Comparison of ENCODE assay signal across 17 cellular contexts in the genomic region with DNA sequence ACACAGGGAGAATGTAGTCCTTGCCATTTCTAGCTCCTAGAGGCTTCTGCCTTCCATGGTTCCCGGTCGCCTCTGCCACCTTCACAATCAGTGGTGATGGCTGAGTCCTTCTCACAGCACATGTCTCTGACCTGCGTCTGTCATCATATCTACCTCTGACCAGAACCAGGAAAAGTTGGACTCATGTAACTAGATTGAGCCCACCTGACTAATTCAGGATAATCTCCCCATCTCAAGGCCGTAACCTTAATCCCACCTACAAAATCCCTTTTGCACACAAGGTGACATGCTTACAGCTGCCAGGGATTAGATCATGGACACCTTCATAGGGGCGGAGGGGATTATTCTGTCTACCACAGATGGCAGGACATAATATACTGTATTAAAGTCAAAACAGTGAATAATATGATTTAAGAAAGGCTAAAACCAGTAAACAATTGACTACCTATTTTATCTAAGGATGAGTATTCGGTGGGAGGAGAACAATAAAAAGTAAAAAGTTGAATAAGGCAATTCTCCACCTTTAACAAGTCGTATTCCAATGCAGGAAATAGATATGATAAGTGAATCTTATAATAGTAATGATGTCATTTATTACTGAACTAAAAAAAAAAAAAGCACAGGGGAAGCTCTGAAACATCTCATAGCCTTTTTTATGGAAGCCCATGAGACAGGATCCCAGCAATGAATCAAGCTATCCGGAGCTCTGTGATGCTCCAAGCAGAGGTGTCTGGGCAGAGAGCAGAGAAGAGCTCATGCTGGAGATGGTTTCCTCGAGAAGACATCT.
DNase-seq lines count a peak whose midpoint lies in the region; FAIRE-seq and TF ChIP-seq lines count a peak whose summit lies in the region.
"Had no signal": no experiment of that assay in that cellular context is flagged by ENCODE, and none has a peak within 500 bp of the region (broad histone marks: within the 10 kb centered on the region; RNA-seq: fewer than 3 reads in every experiment).

No MANE protein-coding gene starts in this region.

- H3K4me3 Mint-ChIP-seq in neural crest cell: no peak overlapping the region
- H3K4me3 Mint-ChIP-seq: CD14-positive monocyte; CD4-positive, alpha-beta memory T cell; GM23338 had no signal

- H3K27me3 Mint-ChIP-seq in neural crest cell (ENCODE audit: low read depth): no peaks in the 10 kb centered on the region

- no peak overlapping the region for H3K4me3 ChIP-seq in WERI-Rb-1 (ENCODE audit: low read depth, low read length)
- H3K4me3 ChIP-seq: BLaER1, GM23338 had no signal

- FAIRE-seq in D721Med (lab: Jason Lieb, UNC): peak; percentile 46
- no peak for FAIRE-seq in RCC 7860 (lab: Jason Lieb, UNC)
- FAIRE-seq in frontal cortex (lab: Jason Lieb, UNC): no peak
- FAIRE-seq: GM12891, GM18507, H54 had no signal

- peak overlapping the region; percentile 72 for H3K27ac ChIP-seq in WERI-Rb-1
- H3K27ac ChIP-seq: BLaER1 had no signal

- no peaks in the 10 kb centered on the region for H3K9me3 Mint-ChIP-seq in neural crest cell
- H3K9me3 Mint-ChIP-seq: GM23338 had no signal

- H3K27me3 ChIP-seq in WERI-Rb-1 (ENCODE audit: insufficient read depth, low read depth, severe bottlenecking): no peaks in the 10 kb centered on the region
- H3K27me3 ChIP-seq: BLaER1 had no signal

- no peaks in the 10 kb centered on the region for H3K36me3 Mint-ChIP-seq in neural crest cell (ENCODE audit: low read depth)
- H3K36me3 Mint-ChIP-seq: CD14-positive monocyte; CD4-positive, alpha-beta memory T cell had no signal

- no peak for TF ChIP-seq CTCF in D721Med (IDR thresholded peaks at IDR 0.05; ENCODE audit: insufficient read depth, missing control alignments)
- no peak for TF ChIP-seq CTCF in WERI-Rb-1 (IDR thresholded peaks at IDR 0.05; ENCODE audit: low read depth, low read length)
- no peak for TF ChIP-seq CTCF in neural crest cell (conservative IDR thresholded peaks at IDR 0.05)

- H3K4me1 Mint-ChIP-seq in neural crest cell: peaks cover 12% of the 10 kb centered on the region
- H3K4me1 Mint-ChIP-seq: CD14-positive monocyte; CD4-positive, alpha-beta memory T cell had no signal

- H3K27ac Mint-ChIP-seq in neural crest cell (ENCODE audit: unreplicated experiment): peak overlapping the region; percentile 60
- H3K27ac Mint-ChIP-seq: CD14-positive monocyte; CD4-positive, alpha-beta memory T cell; GM23338 had no signal

- no peaks in the 10 kb centered on the region for H3K9me3 ChIP-seq in WERI-Rb-1 (ENCODE audit: severe bottlenecking)
- H3K9me3 ChIP-seq: BLaER1 had no signal

- no peaks in the 10 kb centered on the region for H3K36me3 ChIP-seq in WERI-Rb-1
- H3K36me3 ChIP-seq: BLaER1 had no signal

- no peak for DNase-seq in D721Med (ENCODE audit: insufficient read length, low spot score)
- peak; percentile 83 for DNase-seq in NCI-H524 treated with DMSO at 0.1 percent for 48 hours (lab: John Stamatoyannopoulos, UW)
- peak; percentile 87 for DNase-seq in WERI-Rb-1
- no peak for DNase-seq in neural crest cell (ENCODE audit: low read depth, low spot score)
- DNase-seq in HK-2 (ENCODE audit: unreplicated experiment): no peak
- no peak for DNase-seq in RCC 7860 (ENCODE audit: low spot score)
- no peak for DNase-seq in frontal cortex (ENCODE audit: low spot score in 2 of 2)
- DNase-seq: 8988T; CD4-positive, alpha-beta memory T cell; DMS79 treated with DMSO at 0.1 percent for 48 hours; HCEC 1CT had no signal

Comparison
In these comparisons a context has a peak if more than half of its experiments do, and no peak if none do; other contexts are left out.
1. DNase-seq: peak in NCI-H524 treated with DMSO at 0.1 percent for 48 hours (single experiment) and WERI-Rb-1 (single experiment); none in D721Med (single experiment), neural crest cell (single experiment), HK-2 (single experiment), RCC 7860 (single experiment) and frontal cortex (0 of 2).